ENCODE assay signal across 8 cellular contexts in genomic region chr19:56476671-56477428, GRCh38. TPM values are rescaled to one million over a fixed set of nuclear protein-coding genes. Genes with fewer than 3 reads are reported as not detected.
A peak's percentile ranks its signal among the peaks of the same experiment; 100 is the strongest.
DNase-seq lines count a peak whose midpoint lies in the region; ATAC-seq and TF ChIP-seq lines count a peak whose summit lies in the region.

ZNF667 (minus strand) TSS chr19:56477345; CDS start chr19:56462370, 14,975 bp downstream.

- intact Hi-C loops in head of caudate nucleus (cut with DNase I), result loop anchor here (2.0 to 10.0 kb wide), 2 partner anchors 30 to 72 kb away; partner anchors contain the start of genes ZNF471 and ZNF583

- no peak within 1 kb of the TSS for H3K27ac ChIP-seq in HUES48 (ENCODE audit: low read depth, low read length)

- H3K9ac ChIP-seq in HUES48 (ENCODE audit: low read depth, low read length), result peak within 1 kb of the TSS; percentile 38; the same call in 1 of the 2 replicates

- no peak for TF ChIP-seq CTCF in GM13976 (IDR thresholded peaks at IDR 0.05; ENCODE audit: borderline replicate concordance, control extremely low read depth, extremely low read depth, insufficient read depth, missing control alignments)

- H3K27me3 ChIP-seq in HUES48 (ENCODE audit: control insufficient read depth, insufficient read depth, low read length), result no peaks in the 10 kb centered on the region

- H3K9me3 ChIP-seq in HUES48 (ENCODE audit: control insufficient read depth, insufficient read depth, low read length), result peaks cover 47% of the 10 kb centered on the region

- DNase-seq in A172 (ENCODE audit: low spot score), result peak; percentile 30
- DNase-seq in activated naive CD4-positive, alpha-beta T cell treated with anti-CD3 and anti-CD28 coated beads, Interleukin-2, amount 50 U/mL, for 16 hours, result peak; percentile 27
- peak; percentile 54 to 93 (median 76) for DNase-seq in head of caudate nucleus
- DNase-seq in putamen (ENCODE audit: low spot score), result peak; percentile 83
- DNase-seq in left lobe of liver (ENCODE audit: low spot score), result no peak
- DNase-seq in GM13976 (ENCODE audit: low spot score), result no peak
- DNase-seq in D341Med (ENCODE audit: low spot score), result no peak

- ATAC-seq in left lobe of liver, result no peak

- H3K36me3 ChIP-seq in HUES48 (ENCODE audit: control insufficient read depth, insufficient read depth, low read length), result no peaks in the 10 kb centered on the region

- in situ Hi-C loops in GM13976 (cut with MboI; ENCODE audit: low sequenced_read_pairs, unreplicated experiment), result no loop called here

- peak within 1 kb of the TSS; percentile 73 for H3K4me3 ChIP-seq in HUES48 (ENCODE audit: low read depth, low read length)

- no peaks in the 10 kb centered on the region for H3K4me1 ChIP-seq in HUES48 (ENCODE audit: control insufficient read depth, insufficient read depth, low read length)

RNA-seq across cellular contexts. Expression of gene ZNF667, which starts in this region (rescaled TPM):
- total RNA-seq in A172 (2014; rRNA removed; shearing (Covaris generic)), result 4.4 and 5.5 TPM in 2 replicates
- total RNA-seq in left lobe of liver, result 0.63 TPM

Comparison
In these comparisons a context has a peak if more than half of its experiments do, and no peak if none do; other contexts are left out.
1. DNase-seq: peak in A172 (single experiment), activated naive CD4-positive, alpha-beta T cell treated with anti-CD3 and anti-CD28 coated beads, Interleukin-2, amount 50 U/mL, for 16 hours (single experiment), head of caudate nucleus (42 of 42) and putamen (single experiment); none in left lobe of liver (single experiment), GM13976 (single experiment) and D341Med (single experiment).